Comparison of ENCODE assay signal across 9 cellular contexts in the genomic region with DNA sequence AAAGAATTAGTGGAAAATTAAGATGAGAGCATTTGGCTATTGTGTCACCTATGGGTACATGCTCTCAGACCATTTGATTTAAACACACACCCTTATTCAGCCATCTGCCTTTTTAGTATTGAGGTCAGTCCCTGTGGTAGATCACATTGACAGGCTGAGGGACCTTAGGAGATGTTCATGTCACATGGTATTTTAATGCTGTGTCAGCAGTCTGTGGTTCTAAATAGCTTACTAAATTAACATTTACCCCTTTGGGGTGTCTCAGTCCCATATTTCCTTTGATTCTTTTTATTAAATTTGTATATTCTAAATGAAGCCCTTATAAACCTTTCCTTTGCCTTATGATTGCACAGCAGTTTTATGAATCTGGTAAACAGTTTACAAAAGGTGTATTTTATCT. TPM values are rescaled to one million over a fixed set of nuclear protein-coding genes. Genes with fewer than 3 reads are reported as not detected.
DNase-seq lines count a peak whose midpoint lies in the region; ATAC-seq and TF ChIP-seq lines count a peak whose summit lies in the region.
"Had no signal": no experiment of that assay in that cellular context is flagged by ENCODE, and none has a peak within 500 bp of the region (broad histone marks: within the 10 kb centered on the region; RNA-seq: fewer than 3 reads in every experiment).

No MANE protein-coding gene starts in this region.

- ATAC-seq in GM18502 (IDR thresholded peaks at IDR 0.05; ENCODE audit: poor library complexity, unreplicated experiment): no peak
- no peak for ATAC-seq in HG03571 (IDR thresholded peaks at IDR 0.05; ENCODE audit: unreplicated experiment)

- peaks cover 34% of the 10 kb centered on the region for H3K4me1 Mint-ChIP-seq in HFFc6 (ENCODE audit: low read depth)

- no peak overlapping the region for H3K27ac ChIP-seq in ACC112 (ENCODE audit: low read depth, low read length)
- H3K27ac ChIP-seq in thyroid gland: peak overlapping the region in 1 of 3 donors; percentile 61

- no peak overlapping the region for H2AFZ ChIP-seq in ACC112 (ENCODE audit: low read length, unreplicated experiment)

- H3K27ac Mint-ChIP-seq in HFFc6: peak overlapping the region; percentile 99

- H3K4me3 ChIP-seq in ACC112 (ENCODE audit: low read depth, low read length): peak overlapping the region; percentile 87
- H3K4me3 ChIP-seq in astrocyte of the cerebellum (ENCODE audit: low read depth, low read length): peak overlapping the region; percentile 100
- no peak overlapping the region for H3K4me3 ChIP-seq in thyroid gland (replicated peaks in 1 of 3)

- peaks cover 57% of the 10 kb centered on the region for H3K79me2 ChIP-seq in ACC112 (ENCODE audit: control insufficient read depth, insufficient read depth, low read length, unreplicated experiment)

- TF ChIP-seq POLR2A in thyroid gland (IDR thresholded peaks at IDR 0.05): no peak

- H3K36me3 ChIP-seq in ACC112 (ENCODE audit: insufficient read depth, low read length): peaks cover 42% of the 10 kb centered on the region
- peaks cover 47 to 56% of the 10 kb centered on the region in 2 donors for H3K36me3 ChIP-seq in thyroid gland

- DNase-seq in HFFc6: no peak
- no peak for DNase-seq in astrocyte of the cerebellum (ENCODE audit: low read depth)
- peak; percentile 36 for DNase-seq in myocyte (ENCODE audit: low read depth)
- no peak for DNase-seq in NCI-H774 (lab: John Stamatoyannopoulos, UW)
- no peak for DNase-seq in thyroid gland
- DNase-seq: DMS 273 treated with DMSO at 0.1 percent for 48 hours had no signal

- H3K27me3 ChIP-seq in ACC112 (ENCODE audit: insufficient read depth, low read length) (no peaks in the 10 kb centered on the region), thyroid gland (no peaks in the 10 kb centered on the region)

- peak overlapping the region; percentile 99 for H3K4me3 Mint-ChIP-seq in HFFc6

- TF ChIP-seq CTCF in HFFc6 (IDR thresholded peaks at IDR 0.05) (no peak), astrocyte of the cerebellum (IDR thresholded peaks at IDR 0.05; ENCODE audit: low read depth, low read length, missing control alignments) (no peak), thyroid gland (IDR thresholded peaks at IDR 0.05) (no peak)

- no peaks in the 10 kb centered on the region for H3K9me3 ChIP-seq in thyroid gland

- intact Hi-C loops in thyroid gland (cut with DNase I): no loop called here

- H3K27me3 Mint-ChIP-seq in HFFc6 (ENCODE audit: insufficient read depth): no peaks in the 10 kb centered on the region

- peaks cover 3% of the 10 kb centered on the region; the same call in 1 of the 2 replicates for H3K9me3 Mint-ChIP-seq in HFFc6

- H3K4me1 ChIP-seq in ACC112 (ENCODE audit: control insufficient read depth, insufficient read depth, low read length, unreplicated experiment) (peaks cover 32% of the 10 kb centered on the region), thyroid gland (peaks cover 14 to 17% of the 10 kb centered on the region in 2 donors)

- in situ Hi-C loops in astrocyte of the cerebellum (cut with HindIII; ENCODE audit: low sequenced_read_pairs): no loop called here

- H3K36me3 Mint-ChIP-seq in HFFc6 (ENCODE audit: low read depth): peaks cover 52% of the 10 kb centered on the region

RNA-seq across cellular contexts. Expression of gene RBM5, which starts 2.3 kb away (rescaled TPM):
- total RNA-seq in HFFc6 (2021; fragmentation: NEBNext Ultra II Directional; extraction: Animal tissue kit (Norgen Biotek cat#: 25700)): 10 to 100 TPM; 69.3 to 83.8 (median 78.5) TPM
- total RNA-seq in myocyte: 158 and 160 TPM in 2 replicates
- 126 TPM for polyA plus RNA-seq in myocyte (2012)
- total RNA-seq in thyroid gland: 100 to 1,000 TPM; 230 to 337 (median 268) TPM

Comparison
In these comparisons a context has a peak if more than half of its experiments do, and no peak if none do; other contexts are left out.
1. H3K4me3 ChIP-seq: peak in ACC112 (single experiment) and astrocyte of the cerebellum (single experiment); none in thyroid gland (0 of 3).